ENCODE assay signal across 8 cellular contexts in the genomic region with DNA sequence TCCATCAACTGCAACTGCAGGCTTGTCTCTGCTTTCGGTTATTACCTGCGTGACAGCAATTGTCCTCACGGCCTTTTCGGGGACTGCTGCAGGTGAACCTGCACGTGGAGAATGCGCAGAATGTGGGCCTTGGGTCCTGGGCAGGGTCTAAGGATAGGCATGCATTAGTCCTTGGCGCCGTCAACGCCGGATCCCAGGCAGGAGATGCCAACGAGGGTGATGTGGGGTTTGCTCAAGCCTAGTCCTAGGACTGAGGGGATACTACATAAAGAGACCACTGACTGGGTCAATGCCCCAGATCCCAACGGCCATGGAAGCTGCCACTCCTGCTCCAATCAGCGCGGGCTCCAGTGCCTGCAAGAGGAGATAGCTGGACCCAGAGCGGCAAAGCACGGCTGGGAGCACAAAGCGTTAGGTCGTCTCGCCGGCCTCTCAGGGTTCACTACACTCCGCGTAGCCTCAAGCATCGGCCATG. TPM values are rescaled to one million over a fixed set of nuclear protein-coding genes. Genes with fewer than 3 reads are reported as not detected.
DNase-seq lines count a peak whose midpoint lies in the region; ATAC-seq, FAIRE-seq and TF ChIP-seq lines count a peak whose summit lies in the region.

No MANE protein-coding gene starts in this region.

- ATAC-seq in HG03460 (IDR thresholded peaks at IDR 0.05; ENCODE audit: unreplicated experiment), result peak; percentile 2
- peak in 2 of 3 donors; percentile 1 to 3 for ATAC-seq in natural killer cell

- H3K27ac ChIP-seq in caudate nucleus (ENCODE audit: low read depth, low read length), result peak overlapping the region; percentile 60

- peak overlapping the region; percentile 67 for H3K4me3 Mint-ChIP-seq in natural killer cell

- peak; percentile 73 for FAIRE-seq in G401.6 (lab: Jason Lieb, UNC)

- intact Hi-C loops in natural killer cell (cut with micrococcal nuclease), result loop anchor here (1.0 to 2.0 kb wide), 3 partner anchors 110 to 774 kb away; a partner anchor contains a TSS

- H3K36me3 Mint-ChIP-seq in natural killer cell, result peaks cover 6% of the 10 kb centered on the region

- peaks cover 44 to 54% of the 10 kb centered on the region in 2 donors for H3K4me1 Mint-ChIP-seq in natural killer cell

- H3K9me3 Mint-ChIP-seq in natural killer cell, result no peaks in the 10 kb centered on the region

- no peaks in the 10 kb centered on the region for H3K27me3 Mint-ChIP-seq in natural killer cell (ENCODE audit: low read depth in 2 of 2)

- H3K27ac Mint-ChIP-seq in natural killer cell, result peak overlapping the region; percentile 79 to 81

- TF ChIP-seq CTCF in natural killer cell (IDR thresholded peaks at IDR 0.05), result no peak

- peak in 1 of 61 donors; percentile 44 for DNase-seq in caudate nucleus (lab: John Stamatoyannopoulos, UW)
- DNase-seq in natural killer cell, result no peak
- DNase-seq in mucosa of gallbladder (ENCODE audit: low spot score), result no peak
- DNase-seq in NCI-H774 (lab: John Stamatoyannopoulos, UW), result no peak
- no peak for DNase-seq in HT-29 (ENCODE audit: low spot score)
- no peak for DNase-seq in NCI-H2029 (lab: John Stamatoyannopoulos, UW)

RNA-seq across cellular contexts. Expression of a gene that starts 0.4 kb away (rescaled TPM):
- 10 to 100 TPM; 23.7 to 29.0 (median 28.6) TPM for total RNA-seq in natural killer cell
- 30.0 TPM for total RNA-seq in mucosa of gallbladder
- total RNA-seq in HT-29 (2014; rRNA removed; shearing (Covaris generic)), result 32.9 and 36.4 TPM in 2 replicates

RNA-seq across cellular contexts. Expression of a gene that starts 5.5 kb away (rescaled TPM):
- 10 to 100 TPM; 51.7 to 58.6 (median 58.3) TPM for total RNA-seq in natural killer cell
- 124 TPM for total RNA-seq in mucosa of gallbladder
- total RNA-seq in HT-29 (2014; rRNA removed; shearing (Covaris generic)), result 58.8 and 62.9 TPM in 2 replicates
